ENCODE assay signal across 15 cellular contexts in the genomic region with DNA sequence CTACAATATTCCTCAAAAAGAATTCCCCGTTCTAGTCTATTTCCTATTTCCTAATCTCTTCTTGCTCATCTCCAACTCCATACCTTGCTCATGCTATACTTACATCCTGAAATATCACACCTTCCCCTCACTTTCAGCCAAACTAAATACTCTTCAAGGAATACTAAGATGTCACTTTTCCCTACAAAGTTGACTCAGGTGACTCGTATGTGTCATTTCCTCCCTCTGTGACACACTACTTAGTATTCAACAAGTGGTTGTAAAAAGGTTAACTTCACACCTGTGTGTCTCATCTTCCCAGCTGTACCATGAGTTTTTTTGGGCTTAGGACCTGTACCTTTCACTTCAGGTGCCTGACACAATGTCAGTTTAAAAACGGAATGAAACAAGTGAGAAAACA.
DNase-seq lines count a peak whose midpoint lies in the region; ATAC-seq and TF ChIP-seq lines count a peak whose summit lies in the region.
"Had no signal": no experiment of that assay in that cellular context is flagged by ENCODE, and none has a peak within 500 bp of the region (broad histone marks: within the 10 kb centered on the region; RNA-seq: fewer than 3 reads in every experiment).

No MANE protein-coding gene starts in this region.

- H2AFZ ChIP-seq in hepatocyte = no peak overlapping the region

- H3K9me3 ChIP-seq in hepatocyte (ENCODE audit: low read depth) = no peaks in the 10 kb centered on the region
- H3K9me3 ChIP-seq: pancreas, Peyer's patch had no signal

- no peak for TF ChIP-seq CTCF in hepatocyte (IDR thresholded peaks at IDR 0.05; ENCODE audit: poor library complexity)

- no peaks in the 10 kb centered on the region for H3K9me3 Mint-ChIP-seq in activated T-cell treated with anti-CD3 and anti-CD28 coated beads, Interleukin-2, amount 50 U/mL, for 4 hours
- H3K9me3 Mint-ChIP-seq: activated T-cell treated with anti-CD3 and anti-CD28 coated beads, Interleukin-2, amount 50 U/mL, for 72 hours; central memory CD8-positive, alpha-beta T cell had no signal

- H3K4me1 Mint-ChIP-seq in activated T-cell treated with anti-CD3 and anti-CD28 coated beads, Interleukin-2, amount 50 U/mL, for 4 hours (ENCODE audit: low read depth) = peaks cover 2% of the 10 kb centered on the region
- H3K4me1 Mint-ChIP-seq: central memory CD8-positive, alpha-beta T cell had no signal

- no peaks in the 10 kb centered on the region for H4K20me1 ChIP-seq in hepatocyte (ENCODE audit: insufficient read depth, poor library complexity, severe bottlenecking)

- no peaks in the 10 kb centered on the region for H3K79me2 ChIP-seq in hepatocyte

- peaks cover 18% of the 10 kb centered on the region for H3K27me3 Mint-ChIP-seq in activated T-cell treated with anti-CD3 and anti-CD28 coated beads, Interleukin-2, amount 50 U/mL, for 4 hours (ENCODE audit: low read depth)

- H3K4me3 Mint-ChIP-seq in activated T-cell treated with anti-CD3 and anti-CD28 coated beads, Interleukin-2, amount 50 U/mL, for 4 hours = no peak overlapping the region
- H3K4me3 Mint-ChIP-seq: activated T-cell treated with anti-CD3 and anti-CD28 coated beads, Interleukin-2, amount 50 U/mL, for 72 hours; central memory CD8-positive, alpha-beta T cell had no signal

- H3K4me3 ChIP-seq in hepatocyte = no peak overlapping the region
- H3K4me3 ChIP-seq: pancreas, Peyer's patch had no signal

- no peak overlapping the region for H3K4me2 ChIP-seq in hepatocyte

- peak; percentile 43 to 51 for ATAC-seq in activated T-cell treated with anti-CD3 and anti-CD28 coated beads, Interleukin-2, amount 50 U/mL, for 4 hours
- no peak for ATAC-seq in stimulated activated naive CD8-positive, alpha-beta T cell treated with anti-CD3 and anti-CD28 coated beads, Interleukin-15, Interleukin-2, amounts not matched to agents 100 U/mL and 50 U/mL, for 24 hours

- 89% methylated on average over 3 of the region's 3 CpGs for WGBS in hepatocyte (ENCODE audit: low lambda C conversion rate, missing lambda C conversion rate)

- H3K36me3 Mint-ChIP-seq in activated T-cell treated with anti-CD3 and anti-CD28 coated beads, Interleukin-2, amount 50 U/mL, for 4 hours (ENCODE audit: insufficient read depth) = no peaks in the 10 kb centered on the region

- H3K27me3 ChIP-seq in hepatocyte = no peaks in the 10 kb centered on the region
- H3K27me3 ChIP-seq: pancreas, Peyer's patch had no signal

- no peak for DNase-seq in activated T-cell treated with anti-CD3 and anti-CD28 coated beads, Interleukin-2, amount 50 U/mL, for 4 hours
- DNase-seq in activated T-cell treated with anti-CD3 and anti-CD28 coated beads for 4 hours (no peak), RKO (ENCODE audit: low spot score) (peak; percentile 31), hepatocyte (ENCODE audit: low spot score) (no peak), HuH-7 (ENCODE audit: low spot score) (no peak), NCI-H526 (lab: John Stamatoyannopoulos, UW) (no peak)
- DNase-seq in stimulated activated naive CD8-positive, alpha-beta T cell treated with anti-CD3 and anti-CD28 coated beads, Interleukin-15, Interleukin-2, amounts not matched to agents 100 U/mL and 50 U/mL, for 24 hours = no peak
- DNase-seq: activated T-cell treated with anti-CD3 and anti-CD28 coated beads, Interleukin-2, amount 50 U/mL, for 72 hours; islet precursor cell; NCI-H1694; pancreas; Peyer's patch; stimulated activated CD4-positive, alpha-beta T cell treated with anti-CD3 and anti-CD28 coated beads, Interleukin-4, amount 100 ng/mL, for 4 hours had no signal

- H3K9me2 ChIP-seq in hepatocyte (replicated peaks; ENCODE audit: insufficient read depth) = no peaks in the 10 kb centered on the region

- no peaks in the 10 kb centered on the region for H3K4me1 ChIP-seq in hepatocyte (ENCODE audit: insufficient read depth)
- H3K4me1 ChIP-seq: Peyer's patch had no signal

- no peaks in the 10 kb centered on the region for H3K36me3 ChIP-seq in hepatocyte (replicated peaks; ENCODE audit: insufficient read depth, low read depth)
- H3K36me3 ChIP-seq: Peyer's patch had no signal

- peak overlapping the region; percentile 67 for H3K27ac ChIP-seq in hepatocyte
- peak overlapping the region; percentile 97 for H3K27ac ChIP-seq in temporal lobe (ENCODE audit: low read depth, low read length)
